8 cellular contexts compared by ENCODE assay signal in the genomic region with DNA sequence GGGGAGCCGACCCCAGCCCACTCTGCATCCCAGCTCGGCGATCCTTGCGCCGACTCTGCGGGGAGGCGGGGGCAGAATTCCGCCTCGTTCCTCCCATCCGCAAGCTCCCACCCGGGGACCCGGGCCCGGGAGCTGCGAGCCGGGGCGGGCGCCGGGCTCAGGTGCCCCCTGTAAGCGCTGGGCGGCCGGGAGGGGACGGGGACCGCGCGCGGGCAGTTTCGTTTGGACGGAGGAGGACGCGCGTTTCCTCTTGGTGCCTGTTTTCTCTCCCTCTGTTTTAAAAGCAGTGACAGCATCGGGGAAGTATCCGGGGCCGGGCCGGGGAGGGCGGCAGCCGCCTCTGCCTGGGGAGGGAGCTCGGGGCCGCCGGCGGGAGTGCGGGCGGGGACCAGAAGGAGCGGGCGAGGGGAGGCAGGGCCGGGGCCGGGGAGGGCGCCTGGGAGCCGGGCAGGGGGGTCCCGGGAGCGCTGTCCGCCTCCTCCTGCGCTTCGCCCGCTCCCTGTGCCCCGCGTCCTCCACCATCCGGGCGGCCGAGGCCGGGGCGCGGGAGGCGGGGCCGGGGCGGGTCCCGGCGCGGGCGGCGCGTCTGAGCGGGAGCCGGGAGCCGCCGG. TPM values are rescaled to one million over a fixed set of nuclear protein-coding genes. Genes with fewer than 3 reads are reported as not detected.
DNase-seq lines count a peak whose midpoint lies in the region; ATAC-seq, FAIRE-seq and TF ChIP-seq lines count a peak whose summit lies in the region.

No MANE protein-coding gene starts in this region.

- POLR2A ChIA-PET in activated CD4-positive, alpha-beta memory T cell treated with anti-CD3 and anti-CD28 coated beads for 36 hours (lab: Charles Lee): no interaction called here
- POLR2A ChIA-PET in endothelial cell of umbilical vein (lab: Charles Lee): no interaction called here

- H3K4me3 ChIP-seq in endothelial cell of umbilical vein (replicated peaks in 1 of 3; ENCODE audit: insufficient read depth in 1 of 3, low read depth in 1 of 3, low read length in 3 of 3) (peak overlapping the region; percentile 24 to 43 (median 40)), mucosa of stomach (ENCODE audit: low read length) (no peak overlapping the region), upper lobe of left lung (peak overlapping the region; percentile 54 to 68 (median 58))

- peak overlapping the region; percentile 60 for H3K4me2 ChIP-seq in endothelial cell of umbilical vein (ENCODE audit: insufficient read depth, low read length)

- peak; percentile 28 for DNase-seq in stimulated activated CD4-positive, alpha-beta T cell treated with anti-CD3 and anti-CD28 coated beads, Interleukin-12 subunit alpha, Interleukin-12 subunit beta, amount 100 ng/mL, for 4 hours
- DNase-seq in stimulated activated CD4-positive, alpha-beta T cell treated with anti-CD3 and anti-CD28 coated beads, Interleukin-1b, Interleukin-23, amount 100 ng/mL, for 48 hours: no peak
- DNase-seq in activated CD4-positive, alpha-beta memory T cell treated with anti-CD3 and anti-CD28 coated beads for 36 hours: peak; percentile 50
- DNase-seq in endothelial cell of umbilical vein (ENCODE audit: low read depth, low spot score) (no peak), upper lobe of left lung (peak; percentile 27 to 92)

- peak in 1 of 2 donors; percentile 79 for ATAC-seq in upper lobe of left lung (ENCODE audit: low FRiP score in 2 of 2)
- no peak for ATAC-seq in GM18498 (IDR thresholded peaks at IDR 0.05; ENCODE audit: unreplicated experiment)
- ATAC-seq in GM21825 (IDR thresholded peaks at IDR 0.05; ENCODE audit: unreplicated experiment): no peak

- no peak for TF ChIP-seq EP300 in upper lobe of left lung (IDR thresholded peaks at IDR 0.05)

- peaks cover 11% of the 10 kb centered on the region for H3K27me3 Mint-ChIP-seq in activated CD4-positive, alpha-beta memory T cell treated with anti-CD3 and anti-CD28 coated beads for 36 hours

- H3K27ac ChIP-seq in endothelial cell of umbilical vein (ENCODE audit: insufficient read depth, low read depth, low read length) (no peak overlapping the region), upper lobe of left lung (peak overlapping the region in 3 of 4 donors; percentile 30 to 74 (median 41))

- H3K36me3 ChIP-seq in endothelial cell of umbilical vein (ENCODE audit: control insufficient read depth in 2 of 2, extremely low read depth in 1 of 2, insufficient read depth in 2 of 2, low read length in 2 of 2) (no peaks in the 10 kb centered on the region), mucosa of stomach (ENCODE audit: control insufficient read depth, insufficient read depth, low read length) (no peaks in the 10 kb centered on the region), upper lobe of left lung (no peaks in the 10 kb centered on the region)

- no peak for FAIRE-seq in endothelial cell of umbilical vein (lab: Jason Lieb, UNC)

- no peaks in the 10 kb centered on the region for H4K20me1 ChIP-seq in endothelial cell of umbilical vein (replicated peaks; ENCODE audit: control insufficient read depth, extremely low read depth, insufficient read depth, low read length)

- no peaks in the 10 kb centered on the region for H3K9me3 Mint-ChIP-seq in activated CD4-positive, alpha-beta memory T cell treated with anti-CD3 and anti-CD28 coated beads for 36 hours

- BruUV-seq in endothelial cell of umbilical vein (replicated peaks; lab: Mats Ljungman, UMichigan): no TSS peak

- no peak for TF ChIP-seq POLR2A in endothelial cell of umbilical vein (IDR thresholded peaks at IDR 0.05; ENCODE audit: low read depth, low read length)
- no peak for TF ChIP-seq POLR2A in upper lobe of left lung (IDR thresholded peaks at IDR 0.05)

- H3K27me3 ChIP-seq in endothelial cell of umbilical vein (ENCODE audit: control insufficient read depth in 2 of 2, insufficient read depth in 2 of 2, low read length in 2 of 2) (peaks cover 37 to 47% of the 10 kb centered on the region in 2 experiments), mucosa of stomach (ENCODE audit: control insufficient read depth, insufficient read depth, low read length) (peaks cover 10% of the 10 kb centered on the region), upper lobe of left lung (peaks cover 0 to 13% (median 6%) of the 10 kb centered on the region in 4 donors)

- dilution Hi-C loops in endothelial cell of umbilical vein (cut with MboI; ENCODE audit: extremely low pct_ligation_motif_present, low sequenced_read_pairs): no loop called here

- peaks cover 7% of the 10 kb centered on the region for H3K4me1 ChIP-seq in endothelial cell of umbilical vein (ENCODE audit: control insufficient read depth, extremely low read depth, insufficient read depth, low read length)
- peaks cover 10% of the 10 kb centered on the region for H3K4me1 ChIP-seq in mucosa of stomach (ENCODE audit: control insufficient read depth, insufficient read depth, low read length)
- peaks cover 18 to 33% (median 22%) of the 10 kb centered on the region in 4 donors for H3K4me1 ChIP-seq in upper lobe of left lung

- H3K4me3 Mint-ChIP-seq in activated CD4-positive, alpha-beta memory T cell treated with anti-CD3 and anti-CD28 coated beads for 36 hours: peak overlapping the region; percentile 41

- intact Hi-C loops in activated CD4-positive, alpha-beta memory T cell treated with anti-CD3 and anti-CD28 coated beads for 36 hours (cut with micrococcal nuclease): no loop called here
- intact Hi-C loops in endothelial cell of umbilical vein (cut with micrococcal nuclease): no loop called here

- H3K27ac Mint-ChIP-seq in activated CD4-positive, alpha-beta memory T cell treated with anti-CD3 and anti-CD28 coated beads for 36 hours: no peak overlapping the region

- no peak for TF ChIP-seq CTCF in endothelial cell of umbilical vein (IDR thresholded peaks at IDR 0.05; ENCODE audit: extremely low read depth in 1 of 2, insufficient read depth in 1 of 2, low read depth in 1 of 2, low read length in 2 of 2)
- TF ChIP-seq CTCF in upper lobe of left lung (IDR thresholded peaks at IDR 0.05): no peak

- 2% methylated on average over 36 of the region's 76 CpGs; no CpG with 5 or more reads in 1 of the 2 donors for WGBS in upper lobe of left lung, 2 donors

- CTCF ChIA-PET in activated CD4-positive, alpha-beta memory T cell treated with anti-CD3 and anti-CD28 coated beads for 36 hours (lab: Charles Lee): interaction anchor here (2.5 to 10.0 kb wide), 2 partner anchors 67 to 159 kb away, joined by 7 to 87 read pairs; no protein-coding TSS in a partner anchor
- CTCF ChIA-PET in endothelial cell of umbilical vein (lab: Charles Lee): interaction anchor here (1.5 to 2.8 kb wide), 2 partner anchors 160 to 795 kb away, joined by 3 to 19 read pairs; no protein-coding TSS in a partner anchor

- H3K79me2 ChIP-seq in endothelial cell of umbilical vein (ENCODE audit: control insufficient read depth, insufficient read depth, low read length): no peaks in the 10 kb centered on the region

- H3K9me3 ChIP-seq in endothelial cell of umbilical vein (replicated peaks; ENCODE audit: control insufficient read depth, insufficient read depth, low read length) (no peaks in the 10 kb centered on the region), mucosa of stomach (ENCODE audit: control insufficient read depth, low read length) (no peaks in the 10 kb centered on the region), upper lobe of left lung (no peaks in the 10 kb centered on the region)

- H2AFZ ChIP-seq in endothelial cell of umbilical vein (ENCODE audit: low read depth, low read length): peak overlapping the region; percentile 71

- H3K36me3 Mint-ChIP-seq in activated CD4-positive, alpha-beta memory T cell treated with anti-CD3 and anti-CD28 coated beads for 36 hours: peaks cover 2% of the 10 kb centered on the region

- no peaks in the 10 kb centered on the region for H3K9me1 ChIP-seq in endothelial cell of umbilical vein (replicated peaks; ENCODE audit: control insufficient read depth, extremely low read depth, insufficient read depth, low read length)

- peaks cover 14% of the 10 kb centered on the region for H3K4me1 Mint-ChIP-seq in activated CD4-positive, alpha-beta memory T cell treated with anti-CD3 and anti-CD28 coated beads for 36 hours (ENCODE audit: low read depth)

- peak overlapping the region; percentile 3 for H3K9ac ChIP-seq in endothelial cell of umbilical vein (replicated peaks; ENCODE audit: extremely low read depth, insufficient read depth, low read length)
- peak overlapping the region; percentile 39 for H3K9ac ChIP-seq in mucosa of stomach (ENCODE audit: low read length)

TF ChIP-seq in endothelial cell of umbilical vein, 7 proteins besides CTCF, POLR2A, EP300 and RAD21:
- no peak for TF ChIP-seq EZH2 (IDR thresholded peaks at IDR 0.05; ENCODE audit: borderline replicate concordance, low read depth, low read length, severe bottlenecking)
- TF ChIP-seq, protein P1, sequence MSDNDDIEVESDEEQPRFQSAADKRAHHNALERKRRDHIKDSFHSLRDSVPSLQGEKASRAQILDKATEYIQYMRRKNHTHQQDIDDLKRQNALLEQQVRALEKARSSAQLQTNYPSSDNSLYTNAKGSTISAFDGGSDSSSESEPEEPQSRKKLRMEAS (IDR thresholded peaks at IDR 0.05; ENCODE audit: insufficient read depth, insufficient read length): no peak
- no peak for TF ChIP-seq MYC (IDR thresholded peaks at IDR 0.05; ENCODE audit: low read depth, low read length)

RNA-seq across cellular contexts. Expression of a gene that starts 57.0 kb away (rescaled TPM):
- 1 to 10 TPM; 1.9 to 2.3 TPM for total RNA-seq in activated CD4-positive, alpha-beta memory T cell treated with anti-CD3 and anti-CD28 coated beads for 36 hours
- total RNA-seq in endothelial cell of umbilical vein: 3.1 and 3.6 TPM in 2 replicates
- 1.4 and 2.3 TPM in 2 replicates for polyA plus RNA-seq in endothelial cell of umbilical vein
- 0.97 and 1.3 TPM in 2 replicates for polyA plus RNA-seq in endothelial cell of umbilical vein (2011; cell fraction: cytosol; rRNA removed)
- polyA plus RNA-seq in endothelial cell of umbilical vein (2011; cell fraction: nucleus; rRNA removed): 6.7 and 7.0 TPM in 2 replicates
- polyA plus RNA-seq in endothelial cell of umbilical vein (2012): 1.1 and 1.2 TPM in 2 replicates
- polyA minus RNA-seq in endothelial cell of umbilical vein: 1.6 and 2.8 TPM in 2 replicates
- polyA minus RNA-seq in endothelial cell of umbilical vein (2011; cell fraction: cytosol; rRNA and poly(A)+ RNA removed): 19.2 TPM
- 2.2 and 5.3 TPM in 2 replicates for polyA minus RNA-seq in endothelial cell of umbilical vein (2011; cell fraction: nucleus; rRNA and poly(A)+ RNA removed)
- total RNA-seq in upper lobe of left lung: 10 to 100 TPM in 5 of 6 donors, 1 to 10 TPM in 1; 6.3 to 19.4 (median 13.6) TPM

Comparison
In these comparisons a context has a peak if more than half of its experiments do, and no peak if none do; other contexts are left out.
1. DNase-seq: peak in stimulated activated CD4-positive, alpha-beta T cell treated with anti-CD3 and anti-CD28 coated beads, Interleukin-12 subunit alpha, Interleukin-12 subunit beta, amount 100 ng/mL, for 4 hours (single experiment), activated CD4-positive, alpha-beta memory T cell treated with anti-CD3 and anti-CD28 coated beads for 36 hours (single experiment) and upper lobe of left lung (2 of 2); none in stimulated activated CD4-positive, alpha-beta T cell treated with anti-CD3 and anti-CD28 coated beads, Interleukin-1b, Interleukin-23, amount 100 ng/mL, for 48 hours (single experiment) and endothelial cell of umbilical vein (single experiment).